ENCODE assay signal across 14 cellular contexts in genomic region chr13:71015516-71015915, GRCh38.
DNase-seq lines count a peak whose midpoint lies in the region; ATAC-seq and TF ChIP-seq lines count a peak whose summit lies in the region.
"Had no signal": no experiment of that assay in that cellular context is flagged by ENCODE, and none has a peak within 500 bp of the region (broad histone marks: within the 10 kb centered on the region; RNA-seq: fewer than 3 reads in every experiment).

No MANE protein-coding gene starts in this region.

- H3K4me3 ChIP-seq in endodermal cell (ENCODE audit: low read length) (peak overlapping the region; percentile 69), mesodermal cell (ENCODE audit: extremely low read depth, insufficient read depth, low read length, poor library complexity, severe bottlenecking) (no peak overlapping the region)
- H3K4me3 ChIP-seq: BLaER1 treated with 17β-estradiol and CSF1 and Interleukin-3, amounts not matched to agents 10 nM and 100 nM; GM23338 had no signal

- H3K9me3 ChIP-seq in endodermal cell (ENCODE audit: control insufficient read depth, low read length) (no peaks in the 10 kb centered on the region), mesodermal cell (ENCODE audit: control insufficient read depth, low read length) (no peaks in the 10 kb centered on the region)
- H3K9me3 ChIP-seq: BLaER1 treated with 17β-estradiol and CSF1 and Interleukin-3, amounts not matched to agents 10 nM and 100 nM had no signal

- H3K36me3 ChIP-seq in endodermal cell (ENCODE audit: control insufficient read depth, insufficient read depth, low read length) = no peaks in the 10 kb centered on the region
- H3K36me3 ChIP-seq in mesodermal cell (ENCODE audit: control insufficient read depth, insufficient read depth, low read length) = no peaks in the 10 kb centered on the region
- H3K36me3 ChIP-seq: BLaER1 treated with 17β-estradiol and CSF1 and Interleukin-3, amounts not matched to agents 10 nM and 100 nM had no signal

- H3K36me3 Mint-ChIP-seq in endodermal cell (ENCODE audit: low read depth) (no peaks in the 10 kb centered on the region), progenitor cell of endocrine pancreas (ENCODE audit: insufficient read depth) (no peaks in the 10 kb centered on the region)
- no peaks in the 10 kb centered on the region for H3K36me3 Mint-ChIP-seq in activated CD8-positive, alpha-beta memory T cell treated with anti-CD3 and anti-CD28 coated beads, Interleukin-2, amount 10 ng/mL, durations not matched to agents 7 days and 5 days
- H3K36me3 Mint-ChIP-seq: CD8-positive, alpha-beta T cell had no signal

- WGBS in endodermal cell (ENCODE audit: insufficient coverage in 1 of 2, insufficient read length in 1 of 2), 2 experiments = 40 to 60% methylated on average over 1 to 2 of the region's 2 CpGs
- 100% methylated on average over 1 of the region's 2 CpGs; no CpG with 5 or more reads in 1 of the 2 experiments for WGBS in mesodermal cell (ENCODE audit: insufficient coverage in 2 of 2), 2 experiments

- H3K4me1 ChIP-seq in endodermal cell (ENCODE audit: control insufficient read depth, insufficient read depth, low read length) (peaks cover 8% of the 10 kb centered on the region), mesodermal cell (ENCODE audit: control insufficient read depth, insufficient read depth, low read length, poor library complexity, severe bottlenecking) (no peaks in the 10 kb centered on the region)

- H3K27ac ChIP-seq in endodermal cell (ENCODE audit: low read depth, low read length) = peak overlapping the region; percentile 7
- peak overlapping the region; percentile 68 for H3K27ac ChIP-seq in mesodermal cell (ENCODE audit: low read depth, low read length, severe bottlenecking)
- H3K27ac ChIP-seq: BLaER1 treated with 17β-estradiol and CSF1 and Interleukin-3, amounts not matched to agents 10 nM and 100 nM had no signal

- no peak for TF ChIP-seq CTCF in endodermal cell (conservative IDR thresholded peaks at IDR 0.05)
- no peak for TF ChIP-seq CTCF in progenitor cell of endocrine pancreas (IDR thresholded peaks at IDR 0.05; ENCODE audit: unreplicated experiment)

- H3K27me3 ChIP-seq in endodermal cell (ENCODE audit: control insufficient read depth, insufficient read depth, low read length, poor library complexity, severe bottlenecking) = no peaks in the 10 kb centered on the region
- H3K27me3 ChIP-seq: BLaER1 treated with 17β-estradiol and CSF1 and Interleukin-3, amounts not matched to agents 10 nM and 100 nM had no signal

- ATAC-seq in HG03469 (IDR thresholded peaks at IDR 0.05; ENCODE audit: unreplicated experiment) = no peak
- ATAC-seq in activated CD8-positive, alpha-beta memory T cell treated with anti-CD3 and anti-CD28 coated beads, Interleukin-2, amount 10 ng/mL, durations not matched to agents 7 days and 5 days = no peak
- no peak for ATAC-seq in HG03378 (IDR thresholded peaks at IDR 0.05; ENCODE audit: unreplicated experiment)
- ATAC-seq: CD8-positive, alpha-beta T cell; GM23338 had no signal

- DNase-seq in ELF-1 (ENCODE audit: low read depth, low spot score) (peak; percentile 36), endodermal cell (no peak), progenitor cell of endocrine pancreas (ENCODE audit: low spot score, unreplicated experiment) (no peak), NCI-H446 treated with DMSO at 0.1 percent for 48 hours (lab: John Stamatoyannopoulos, UW) (no peak)
- DNase-seq in activated CD8-positive, alpha-beta memory T cell treated with anti-CD3 and anti-CD28 coated beads, Interleukin-2, amount 10 ng/mL, durations not matched to agents 7 days and 5 days = no peak
- DNase-seq: CD8-positive, alpha-beta T cell; GDM1; HCEC 1CT had no signal

- CTCF ChIA-PET in activated CD8-positive, alpha-beta memory T cell treated with anti-CD3 and anti-CD28 coated beads, Interleukin-2, amount 10 ng/mL, durations not matched to agents 7 days and 5 days (lab: Charles Lee) = no interaction called here

- peak overlapping the region; percentile 88 for H3K27ac Mint-ChIP-seq in endodermal cell
- peak overlapping the region; percentile 92 for H3K27ac Mint-ChIP-seq in progenitor cell of endocrine pancreas
- H3K27ac Mint-ChIP-seq in activated CD8-positive, alpha-beta memory T cell treated with anti-CD3 and anti-CD28 coated beads, Interleukin-2, amount 10 ng/mL, durations not matched to agents 7 days and 5 days = no peak overlapping the region
- H3K27ac Mint-ChIP-seq: B cell; CD8-positive, alpha-beta T cell; GM23338 had no signal

- peaks cover 29% of the 10 kb centered on the region for H3K4me1 Mint-ChIP-seq in endodermal cell
- peaks cover 26% of the 10 kb centered on the region for H3K4me1 Mint-ChIP-seq in progenitor cell of endocrine pancreas (ENCODE audit: low read depth)
- no peaks in the 10 kb centered on the region for H3K4me1 Mint-ChIP-seq in activated CD8-positive, alpha-beta memory T cell treated with anti-CD3 and anti-CD28 coated beads, Interleukin-2, amount 10 ng/mL, durations not matched to agents 7 days and 5 days
- H3K4me1 Mint-ChIP-seq: B cell had no signal

- no peak overlapping the region for H3K9ac ChIP-seq in endodermal cell (ENCODE audit: extremely low read depth, low read length, poor library complexity, severe bottlenecking)
- H3K9ac ChIP-seq: BLaER1 treated with 17β-estradiol and CSF1 and Interleukin-3, amounts not matched to agents 10 nM and 100 nM had no signal

- H3K9me3 Mint-ChIP-seq in endodermal cell = no peaks in the 10 kb centered on the region
- H3K9me3 Mint-ChIP-seq in progenitor cell of endocrine pancreas (ENCODE audit: low read depth) = no peaks in the 10 kb centered on the region
- peaks cover 9% of the 10 kb centered on the region for H3K9me3 Mint-ChIP-seq in activated CD8-positive, alpha-beta memory T cell treated with anti-CD3 and anti-CD28 coated beads, Interleukin-2, amount 10 ng/mL, durations not matched to agents 7 days and 5 days (ENCODE audit: low read depth)
- H3K9me3 Mint-ChIP-seq: CD8-positive, alpha-beta T cell; GM23338 had no signal

- H3K27me3 Mint-ChIP-seq in endodermal cell (ENCODE audit: insufficient read depth) (no peaks in the 10 kb centered on the region), progenitor cell of endocrine pancreas (no peaks in the 10 kb centered on the region)
- H3K27me3 Mint-ChIP-seq in activated CD8-positive, alpha-beta memory T cell treated with anti-CD3 and anti-CD28 coated beads, Interleukin-2, amount 10 ng/mL, durations not matched to agents 7 days and 5 days = no peaks in the 10 kb centered on the region
- H3K27me3 Mint-ChIP-seq: B cell had no signal

- H3K4me3 Mint-ChIP-seq in endodermal cell = peak overlapping the region; percentile 3
- H3K4me3 Mint-ChIP-seq in progenitor cell of endocrine pancreas (ENCODE audit: low read depth) = peak overlapping the region; percentile 31
- no peak overlapping the region for H3K4me3 Mint-ChIP-seq in activated CD8-positive, alpha-beta memory T cell treated with anti-CD3 and anti-CD28 coated beads, Interleukin-2, amount 10 ng/mL, durations not matched to agents 7 days and 5 days
- H3K4me3 Mint-ChIP-seq: B cell; CD8-positive, alpha-beta T cell; GM23338 had no signal
